Comparison of ENCODE assay signal across 10 cellular contexts in the genomic region with DNA sequence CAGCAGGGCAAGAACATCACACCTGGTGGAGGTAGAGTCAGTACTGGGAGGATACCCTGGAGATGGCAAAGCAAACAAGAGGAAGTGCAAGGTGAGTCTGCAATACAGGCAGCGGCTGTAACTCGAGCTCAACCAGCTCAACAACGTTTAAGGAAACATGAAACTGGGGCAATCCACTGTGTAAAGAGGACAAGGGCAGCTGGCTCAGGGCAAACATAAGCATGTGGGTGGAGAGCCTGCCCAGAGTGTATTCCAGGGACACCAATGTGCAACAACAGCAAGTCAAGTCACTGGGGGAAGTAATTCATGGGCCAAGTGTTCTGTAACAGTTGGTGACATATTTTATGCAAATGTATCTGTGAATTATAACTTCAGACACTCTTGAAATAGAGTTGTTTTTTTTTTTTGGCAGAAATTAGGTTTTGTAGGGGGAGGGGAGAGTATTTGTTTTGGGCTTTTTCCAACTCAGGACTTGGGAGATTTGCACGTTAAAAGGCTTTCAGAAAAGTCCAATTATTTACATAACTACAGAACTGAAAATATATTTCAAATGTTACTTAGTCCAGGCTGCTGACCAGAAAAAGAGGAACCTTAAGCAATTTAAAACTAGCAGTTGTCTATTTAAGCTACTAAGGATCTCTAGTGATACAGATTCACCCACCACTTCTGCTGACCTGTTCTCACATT. TPM values are rescaled to one million over a fixed set of nuclear protein-coding genes. Genes with fewer than 3 reads are reported as not detected.
DNase-seq lines count a peak whose midpoint lies in the region; ATAC-seq lines count a peak whose summit lies in the region.
"Had no signal": no experiment of that assay in that cellular context is flagged by ENCODE, and none has a peak within 500 bp of the region (broad histone marks: within the 10 kb centered on the region; RNA-seq: fewer than 3 reads in every experiment).

No MANE protein-coding gene starts in this region.

- H3K27me3 Mint-ChIP-seq in stimulated activated naive B cell treated with anti-CD40 and anti-IgM and Interleukin-4, amounts not matched to agents 10 μg/mL and 1 μg/mL and 100 μg/mL, for 72 hours, result no peaks in the 10 kb centered on the region

- H3K4me3 Mint-ChIP-seq in stimulated activated naive B cell treated with anti-CD40 and anti-IgM and Interleukin-4, amounts not matched to agents 10 μg/mL and 1 μg/mL and 100 μg/mL, for 72 hours, result no peak overlapping the region

- no peak for ATAC-seq in stimulated activated naive B cell treated with anti-CD40 and anti-IgM and Interleukin-4, amounts not matched to agents 10 μg/mL and 1 μg/mL and 100 μg/mL, for 72 hours (replicated peaks)
- ATAC-seq in GM21447 (IDR thresholded peaks at IDR 0.05; ENCODE audit: unreplicated experiment), result no peak
- ATAC-seq: K562 had no signal

- peaks cover 0 to 10% of the 10 kb centered on the region in 2 donors for H3K9me3 Mint-ChIP-seq in stimulated activated naive B cell treated with anti-CD40 and anti-IgM and Interleukin-4, amounts not matched to agents 10 μg/mL and 1 μg/mL and 100 μg/mL, for 72 hours

- no peaks in the 10 kb centered on the region for H3K4me1 Mint-ChIP-seq in stimulated activated naive B cell treated with anti-CD40 and anti-IgM and Interleukin-4, amounts not matched to agents 10 μg/mL and 1 μg/mL and 100 μg/mL, for 72 hours

- H3K36me3 Mint-ChIP-seq in stimulated activated naive B cell treated with anti-CD40 and anti-IgM and Interleukin-4, amounts not matched to agents 10 μg/mL and 1 μg/mL and 100 μg/mL, for 72 hours, result no peaks in the 10 kb centered on the region

- H3K27ac Mint-ChIP-seq in stimulated activated naive B cell treated with anti-CD40 and anti-IgM and Interleukin-4, amounts not matched to agents 10 μg/mL and 1 μg/mL and 100 μg/mL, for 72 hours, result no peak overlapping the region

- DNase-seq in COR-L47 (lab: John Stamatoyannopoulos, UW), result peak; percentile 97
- DNase-seq in NCI-H187 treated with DMSO at 0.1 percent for 48 hours (lab: John Stamatoyannopoulos, UW), result peak; percentile 99
- peak; percentile 14 for DNase-seq in SKM-1 (lab: John Stamatoyannopoulos, UW; ENCODE audit: unreplicated experiment)
- peak; percentile 93 for DNase-seq in left kidney (ENCODE audit: low read depth, low spot score)
- DNase-seq in stimulated activated naive B cell treated with anti-CD40 and anti-IgM and Interleukin-4, amounts not matched to agents 10 μg/mL and 1 μg/mL and 100 μg/mL, for 72 hours, result no peak
- DNase-seq in effector CD4-positive, alpha-beta T cell, result no peak
- DNase-seq in mucosa of gallbladder (ENCODE audit: low spot score), result no peak
- DNase-seq: stimulated activated CD4-positive, alpha-beta T cell treated with anti-CD3 and anti-CD28 coated beads, Interleukin-12 subunit alpha, Interleukin-12 subunit beta, amount 100 ng/mL, for 4 hours had no signal

RNA-seq across cellular contexts. Expression of a gene that starts 18.7 kb away (rescaled TPM):
- 7.2 TPM for total RNA-seq in mucosa of gallbladder
- total RNA-seq: K562 had no signal

Comparison
In these comparisons a context has a peak if more than half of its experiments do, and no peak if none do; other contexts are left out.
1. DNase-seq: peak in COR-L47 (single experiment), NCI-H187 treated with DMSO at 0.1 percent for 48 hours (single experiment), SKM-1 (single experiment) and left kidney (single experiment); none in stimulated activated naive B cell treated with anti-CD40 and anti-IgM and Interleukin-4, amounts not matched to agents 10 μg/mL and 1 μg/mL and 100 μg/mL, for 72 hours (single experiment), effector CD4-positive, alpha-beta T cell (single experiment) and mucosa of gallbladder (single experiment).